Comparison of ENCODE assay signal across 20 cellular contexts in the genomic region with DNA sequence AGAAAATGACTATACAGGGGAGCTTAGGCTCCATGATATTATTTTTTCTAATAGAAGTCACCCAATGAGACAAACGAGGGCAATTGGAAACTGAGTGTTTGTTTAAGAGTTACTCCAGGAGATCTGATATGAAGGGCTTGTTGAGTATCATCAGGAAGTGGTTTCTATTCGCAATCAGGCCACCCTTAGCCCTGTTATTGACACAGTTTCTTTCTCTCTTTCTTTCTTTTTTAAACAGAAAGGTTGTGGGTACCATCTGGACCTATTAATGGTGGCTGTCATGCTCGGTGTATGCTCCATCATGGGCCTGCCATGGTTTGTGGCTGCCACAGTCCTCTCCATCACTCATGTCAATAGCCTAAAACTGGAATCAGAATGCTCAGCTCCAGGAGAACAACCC.
DNase-seq lines count a peak whose midpoint lies in the region; ATAC-seq and TF ChIP-seq lines count a peak whose summit lies in the region.
"Had no signal": no experiment of that assay in that cellular context is flagged by ENCODE, and none has a peak within 500 bp of the region (broad histone marks: within the 10 kb centered on the region; RNA-seq: fewer than 3 reads in every experiment).

No MANE protein-coding gene starts in this region.

- no peak for TF ChIP-seq CTCF in DND-41 (IDR thresholded peaks at IDR 0.05; ENCODE audit: borderline replicate concordance, extremely low read depth, low read length, poor library complexity, severe bottlenecking)
- TF ChIP-seq CTCF in mucosa of descending colon (IDR thresholded peaks at IDR 0.05), result no peak

- H3K27me3 ChIP-seq in DND-41 (ENCODE audit: insufficient read depth, low read length, poor library complexity), result no peaks in the 10 kb centered on the region
- H3K27me3 ChIP-seq: BLaER1 treated with 17β-estradiol and CSF1 and Interleukin-3, amounts not matched to agents 10 nM and 100 nM; body of pancreas; gastroesophageal sphincter; upper lobe of right lung had no signal

- H3K36me3 Mint-ChIP-seq in T-helper 2 cell treated with Interferon-gamma antibody and Interleukin-4, amounts not matched to agents 5 μg/mL and 100 μg/mL, for 36 hours (ENCODE audit: low read depth), result peaks cover 34% of the 10 kb centered on the region

- H3K4me1 ChIP-seq in DND-41 (ENCODE audit: insufficient read depth, low read length), result peaks cover 73% of the 10 kb centered on the region
- no peaks in the 10 kb centered on the region for H3K4me1 ChIP-seq in mucosa of descending colon (ENCODE audit: low read depth)
- H3K4me1 ChIP-seq: body of pancreas, gastroesophageal sphincter, prostate gland, upper lobe of right lung had no signal

- H3K27ac ChIP-seq in DND-41 (ENCODE audit: low read length), result peak overlapping the region; percentile 92
- H3K27ac ChIP-seq: BLaER1 treated with 17β-estradiol and CSF1 and Interleukin-3, amounts not matched to agents 10 nM and 100 nM; body of pancreas; gastroesophageal sphincter; prostate gland; upper lobe of right lung had no signal

- peaks cover 20% of the 10 kb centered on the region for H3K9me3 Mint-ChIP-seq in T-helper 2 cell treated with Interferon-gamma antibody and Interleukin-4, amounts not matched to agents 5 μg/mL and 100 μg/mL, for 36 hours
- H3K9me3 Mint-ChIP-seq: dendritic cell treated with granulocyte-macrophage colony-stimulating factor and Interleukin-4, amounts not matched to agents 40 ng/mL and 50 ng/mL, for 4 days; nephron progenitor cell had no signal

- peak overlapping the region; percentile 56 for H3K4me2 ChIP-seq in DND-41 (ENCODE audit: insufficient read depth, low read length)

- H3K4me3 ChIP-seq in DND-41 (ENCODE audit: low read depth in 1 of 2, low read length in 2 of 2) (peak overlapping the region in 1 of 2 experiments; percentile 34; a peak in 2 of 4 replicates), mucosa of descending colon (no peak overlapping the region)
- H3K4me3 ChIP-seq: BLaER1 treated with 17β-estradiol and CSF1 and Interleukin-3, amounts not matched to agents 10 nM and 100 nM; body of pancreas; gastroesophageal sphincter; lung; prostate gland; upper lobe of right lung had no signal

- H3K9ac ChIP-seq in DND-41 (ENCODE audit: low read depth, low read length), result peak overlapping the region; percentile 35
- H3K9ac ChIP-seq: BLaER1 treated with 17β-estradiol and CSF1 and Interleukin-3, amounts not matched to agents 10 nM and 100 nM had no signal

- intact Hi-C loops in mucosa of descending colon (cut with DNase I, micrococcal nuclease), result no loop called here

- DNase-seq in NCI-H510A treated with DMSO at 0.1 percent for 48 hours (lab: John Stamatoyannopoulos, UW), result peak; percentile 46
- no peak for DNase-seq in NCI-H510A (lab: John Stamatoyannopoulos, UW)
- peak; percentile 61 for DNase-seq in DND-41
- peak; percentile 21 for DNase-seq in T-helper 2 cell treated with Interferon-gamma antibody and Interleukin-4, amounts not matched to agents 5 μg/mL and 100 μg/mL, for 36 hours (ENCODE audit: low spot score)
- no peak for DNase-seq in mucosa of descending colon
- no peak for DNase-seq in left lobe of liver (ENCODE audit: low spot score)
- no peak for DNase-seq in NCI-H69 (lab: John Stamatoyannopoulos, UW)
- DNase-seq: body of pancreas; NCI-H2227 treated with DMSO at 0.1 percent for 48 hours; nephron progenitor cell; OCI-M1; stimulated activated CD4-positive, alpha-beta T cell treated with anti-CD3 and anti-CD28 coated beads, Interleukin-12 subunit alpha, Interleukin-12 subunit beta, amount 100 ng/mL, for 4 hours; T1000; upper lobe of right lung had no signal

- peak overlapping the region; percentile 47 for H2AFZ ChIP-seq in DND-41 (ENCODE audit: low read depth, low read length)

- H3K27ac Mint-ChIP-seq in T-helper 2 cell treated with Interferon-gamma antibody and Interleukin-4, amounts not matched to agents 5 μg/mL and 100 μg/mL, for 36 hours, result peak overlapping the region; percentile 93
- H3K27ac Mint-ChIP-seq: dendritic cell treated with granulocyte-macrophage colony-stimulating factor and Interleukin-4, amounts not matched to agents 40 ng/mL and 50 ng/mL, for 4 days; nephron progenitor cell had no signal

- no peaks in the 10 kb centered on the region for H4K20me1 ChIP-seq in DND-41 (ENCODE audit: insufficient read depth, low read length)
- H4K20me1 ChIP-seq: BLaER1 treated with 17β-estradiol and CSF1 and Interleukin-3, amounts not matched to agents 10 nM and 100 nM had no signal

- no peaks in the 10 kb centered on the region for H3K79me2 ChIP-seq in DND-41 (ENCODE audit: insufficient read depth, low read length)

- peak overlapping the region; percentile 80 for H3K4me3 Mint-ChIP-seq in T-helper 2 cell treated with Interferon-gamma antibody and Interleukin-4, amounts not matched to agents 5 μg/mL and 100 μg/mL, for 36 hours
- H3K4me3 Mint-ChIP-seq: dendritic cell treated with granulocyte-macrophage colony-stimulating factor and Interleukin-4, amounts not matched to agents 40 ng/mL and 50 ng/mL, for 4 days; nephron progenitor cell had no signal

- H3K4me1 Mint-ChIP-seq in T-helper 2 cell treated with Interferon-gamma antibody and Interleukin-4, amounts not matched to agents 5 μg/mL and 100 μg/mL, for 36 hours (ENCODE audit: low read depth), result peaks cover 69% of the 10 kb centered on the region
- H3K4me1 Mint-ChIP-seq: nephron progenitor cell had no signal

- H3K27me3 Mint-ChIP-seq in T-helper 2 cell treated with Interferon-gamma antibody and Interleukin-4, amounts not matched to agents 5 μg/mL and 100 μg/mL, for 36 hours (ENCODE audit: low read depth), result no peaks in the 10 kb centered on the region

- peak; percentile 69 for ATAC-seq in DND-41 (ENCODE audit: insufficient read depth, low read depth)
- peak; percentile 32 for ATAC-seq in mucosa of descending colon
- ATAC-seq in left lobe of liver, result no peak
- ATAC-seq in HG03342 (IDR thresholded peaks at IDR 0.05; ENCODE audit: unreplicated experiment), result no peak
- ATAC-seq: body of pancreas, gastroesophageal sphincter, upper lobe of right lung had no signal

- no peaks in the 10 kb centered on the region for H3K36me3 ChIP-seq in DND-41 (ENCODE audit: insufficient read depth, low read length)
- no peaks in the 10 kb centered on the region for H3K36me3 ChIP-seq in mucosa of descending colon (ENCODE audit: low read depth)
- H3K36me3 ChIP-seq: BLaER1 treated with 17β-estradiol and CSF1 and Interleukin-3, amounts not matched to agents 10 nM and 100 nM; gastroesophageal sphincter; prostate gland; upper lobe of right lung had no signal

- H3K9me3 ChIP-seq in DND-41 (ENCODE audit: insufficient read depth, low read length, severe bottlenecking) (no peaks in the 10 kb centered on the region), mucosa of descending colon (no peaks in the 10 kb centered on the region)
- H3K9me3 ChIP-seq: BLaER1 treated with 17β-estradiol and CSF1 and Interleukin-3, amounts not matched to agents 10 nM and 100 nM; body of pancreas; gastroesophageal sphincter; prostate gland; upper lobe of right lung had no signal

Comparison
In these comparisons a context has a peak if more than half of its experiments do, and no peak if none do; other contexts are left out.
1. DNase-seq: peak in NCI-H510A treated with DMSO at 0.1 percent for 48 hours (single experiment), DND-41 (single experiment) and T-helper 2 cell treated with Interferon-gamma antibody and Interleukin-4, amounts not matched to agents 5 μg/mL and 100 μg/mL, for 36 hours (single experiment); none in NCI-H510A (single experiment), mucosa of descending colon (0 of 3), left lobe of liver (single experiment) and NCI-H69 (single experiment).
2. ATAC-seq: peak in DND-41 (single experiment) and mucosa of descending colon (single experiment); none in left lobe of liver (single experiment) and HG03342 (single experiment).